ENCODE assay signal across 28 cellular contexts in the genomic region with DNA sequence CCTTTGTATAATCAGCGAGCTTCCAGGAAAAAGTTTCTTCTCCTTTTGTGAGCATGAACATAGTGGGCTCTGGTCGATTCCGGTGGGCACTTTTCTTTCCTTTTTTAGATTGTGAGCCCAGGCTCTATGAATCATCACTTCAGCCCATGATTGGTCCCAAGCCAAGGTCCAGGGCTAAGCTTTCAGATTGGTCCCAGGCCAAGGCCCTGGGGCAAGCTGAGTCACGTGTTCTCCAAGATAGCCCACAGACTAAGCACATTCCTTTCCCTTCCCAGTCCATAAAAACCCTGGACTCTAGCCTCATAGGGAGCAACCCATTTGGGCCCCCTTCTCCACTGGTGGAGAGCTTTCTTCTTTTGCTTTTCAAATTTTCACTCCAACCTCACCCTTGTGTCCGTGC.
"Had no signal": no experiment of that assay in that cellular context is flagged by ENCODE, and none has a peak within 500 bp of the region (broad histone marks: within the 10 kb centered on the region; RNA-seq: fewer than 3 reads in every experiment).

No MANE protein-coding gene starts in this region.

- H3K36me3 ChIP-seq: adrenal gland, esophagus muscularis mucosa, gastrocnemius medialis, heart left ventricle, WERI-Rb-1 had no signal

- H3K4me3 ChIP-seq: adrenal gland, esophagus muscularis mucosa, gastrocnemius medialis, heart left ventricle had no signal

- H3K4me1 ChIP-seq: adrenal gland, esophagus muscularis mucosa, foreskin keratinocyte, gastrocnemius medialis, heart left ventricle had no signal

- H3K27me3 ChIP-seq: adrenal gland, esophagus muscularis mucosa, foreskin keratinocyte, heart left ventricle had no signal

- ATAC-seq: activated CD4-positive, CD25-positive, alpha-beta regulatory T cell treated with anti-CD3 and anti-CD28 coated beads, Interleukin-2, amount 50 U/mL, for 24 hours; activated CD8-positive, alpha-beta T cell treated with anti-CD3 and anti-CD28 coated beads for 36 hours; activated naive CD8-positive, alpha-beta T cell treated with anti-CD3 and anti-CD28 coated beads, Interleukin-2, amount 50 U/mL, for 24 hours; activated T-cell treated with anti-CD3 and anti-CD28 coated beads, Interleukin-2, amount 50 U/mL, for 4 hours; effector memory CD8-positive, alpha-beta T cell; foreskin keratinocyte; gastrocnemius medialis; heart left ventricle; T-cell had no signal

- H3K27ac ChIP-seq: adrenal gland, esophagus muscularis mucosa, foreskin keratinocyte, gastrocnemius medialis, heart left ventricle, WERI-Rb-1 had no signal

- DNase-seq: activated B cell treated with CpG ODN at 0.5 μM for 24 hours; activated CD4-positive, alpha-beta T cell treated with anti-CD3 and anti-CD28 coated beads for 48 hours; activated CD4-positive, alpha-beta T cell treated with anti-CD3 and anti-CD28 coated beads, Interleukin-2, amount 50 U/mL, for 1 hour; activated CD4-positive, alpha-beta T cell treated with anti-CD3 and anti-CD28 coated beads, Interleukin-2, amount 50 U/mL, for 48 hours; activated CD8-positive, alpha-beta memory T cell treated with anti-CD3 and anti-CD28 coated beads for 24 hours; activated CD8-positive, alpha-beta T cell treated with anti-CD3 and anti-CD28 coated beads for 36 hours; activated effector memory CD4-positive, alpha-beta T cell treated with anti-CD3 and anti-CD28 coated beads, Interleukin-2, amount 50 U/mL, for 16 hours; activated naive CD4-positive, alpha-beta T cell treated with anti-CD3 and anti-CD28 coated beads for 36 hours; activated naive CD8-positive, alpha-beta T cell treated with anti-CD3 and anti-CD28 coated beads for 36 hours; activated naive CD8-positive, alpha-beta T cell treated with anti-CD3 and anti-CD28 coated beads, Interleukin-2, amount 50 U/mL, for 24 hours; activated T-cell treated with anti-CD3 and anti-CD28 coated beads, Interleukin-2, amount 50 U/mL, for 4 hours; adrenal gland; amygdala; aorta; cortex of kidney; dermis blood vessel endothelial cell; effector CD4-positive, alpha-beta T cell; effector memory CD8-positive, alpha-beta T cell; erythroblast; foreskin keratinocyte; gastrocnemius medialis; glutamatergic neuron; heart left ventricle; T-cell; T-helper 9 cell; WERI-Rb-1 had no signal

- H3K9me3 ChIP-seq: adrenal gland, esophagus muscularis mucosa, gastrocnemius medialis had no signal
